In the genomic region with DNA sequence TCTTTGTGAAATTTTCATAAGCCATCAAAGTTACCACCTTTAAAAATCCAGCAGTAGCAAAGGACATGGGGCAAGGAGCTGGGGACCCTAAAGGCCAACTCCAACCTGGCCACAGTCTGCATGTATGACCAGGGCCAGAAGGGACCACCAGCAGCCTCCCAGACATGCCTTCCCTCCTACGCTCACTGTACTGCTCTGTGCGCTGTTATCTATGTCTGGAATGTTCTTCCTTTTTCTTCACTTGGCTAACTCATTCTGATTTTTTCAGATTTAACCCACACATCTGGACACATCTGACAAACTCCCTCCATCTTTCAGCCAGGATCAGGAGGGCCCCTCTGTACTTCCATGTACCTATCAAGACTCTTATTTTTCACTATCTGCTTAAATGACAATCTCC, we compare ENCODE assay signal across 16 cellular contexts.
"Had no signal": no experiment of that assay in that cellular context is flagged by ENCODE, and none has a peak within 500 bp of the region (broad histone marks: within the 10 kb centered on the region; RNA-seq: fewer than 3 reads in every experiment).

No MANE protein-coding gene starts in this region.

- H3K9me3 Mint-ChIP-seq: activated B cell treated with CpG ODN at 0.5 μM for 24 hours; activated CD4-positive, alpha-beta T cell treated with anti-CD3 and anti-CD28 coated beads, Interleukin-2, amount 10 ng/mL, durations not matched to agents 24 days and 14 days; activated naive CD4-positive, alpha-beta T cell treated with anti-CD3 and anti-CD28 coated beads, Interleukin-2, amount 50 U/mL, for 24 hours; T-helper 1 cell treated with Interleukin-12 subunit alpha and Interleukin-12 subunit beta and Interleukin-4 antibody, amounts not matched to agents 30 μg/mL and 1 μg/mL, for 36 hours had no signal

- H3K4me1 ChIP-seq: esophagus squamous epithelium, foreskin keratinocyte, right atrium auricular region had no signal

- H3K27me3 ChIP-seq: dorsolateral prefrontal cortex, esophagus squamous epithelium, foreskin keratinocyte, right atrium auricular region had no signal

- H3K27ac ChIP-seq: dorsolateral prefrontal cortex, esophagus squamous epithelium, foreskin keratinocyte, right atrium auricular region, SK-N-MC had no signal

- H3K4me3 Mint-ChIP-seq: activated B cell treated with CpG ODN at 0.5 μM for 24 hours; activated CD4-positive, alpha-beta T cell treated with anti-CD3 and anti-CD28 coated beads, Interleukin-2, amount 10 ng/mL, durations not matched to agents 24 days and 14 days; activated naive CD4-positive, alpha-beta T cell treated with anti-CD3 and anti-CD28 coated beads, Interleukin-2, amount 50 U/mL, for 24 hours; T-helper 1 cell treated with Interleukin-12 subunit alpha and Interleukin-12 subunit beta and Interleukin-4 antibody, amounts not matched to agents 30 μg/mL and 1 μg/mL, for 36 hours had no signal

- H3K36me3 ChIP-seq: right atrium auricular region had no signal

- H3K4me3 ChIP-seq: dorsolateral prefrontal cortex, esophagus squamous epithelium, right atrium auricular region, SK-N-MC had no signal

- H3K27ac Mint-ChIP-seq: activated B cell treated with CpG ODN at 0.5 μM for 24 hours; activated CD4-positive, alpha-beta T cell treated with anti-CD3 and anti-CD28 coated beads, Interleukin-2, amount 10 ng/mL, durations not matched to agents 24 days and 14 days; T-helper 1 cell treated with Interleukin-12 subunit alpha and Interleukin-12 subunit beta and Interleukin-4 antibody, amounts not matched to agents 30 μg/mL and 1 μg/mL, for 36 hours had no signal

- DNase-seq: activated B cell treated with CpG ODN at 0.5 μM for 24 hours; activated effector memory CD4-positive, alpha-beta T cell treated with Interleukin-2 at 50 U/mL for 16 hours; activated T-cell treated with anti-CD3 and anti-CD28 coated beads for 4 hours; amygdala; dorsolateral prefrontal cortex; esophagus squamous epithelium; foreskin keratinocyte; left ventricle myocardium superior; mesenchymal stem cell; posterior cingulate gyrus; trophoblast cell had no signal

- H3K9me3 ChIP-seq: esophagus squamous epithelium, right atrium auricular region had no signal

- H3K27me3 Mint-ChIP-seq: activated B cell treated with CpG ODN at 0.5 μM for 24 hours; activated CD4-positive, alpha-beta T cell treated with anti-CD3 and anti-CD28 coated beads, Interleukin-2, amount 10 ng/mL, durations not matched to agents 24 days and 14 days; activated naive CD4-positive, alpha-beta T cell treated with anti-CD3 and anti-CD28 coated beads, Interleukin-2, amount 50 U/mL, for 24 hours had no signal

- ATAC-seq: foreskin keratinocyte, left ventricle myocardium superior had no signal
